In the genomic region with DNA sequence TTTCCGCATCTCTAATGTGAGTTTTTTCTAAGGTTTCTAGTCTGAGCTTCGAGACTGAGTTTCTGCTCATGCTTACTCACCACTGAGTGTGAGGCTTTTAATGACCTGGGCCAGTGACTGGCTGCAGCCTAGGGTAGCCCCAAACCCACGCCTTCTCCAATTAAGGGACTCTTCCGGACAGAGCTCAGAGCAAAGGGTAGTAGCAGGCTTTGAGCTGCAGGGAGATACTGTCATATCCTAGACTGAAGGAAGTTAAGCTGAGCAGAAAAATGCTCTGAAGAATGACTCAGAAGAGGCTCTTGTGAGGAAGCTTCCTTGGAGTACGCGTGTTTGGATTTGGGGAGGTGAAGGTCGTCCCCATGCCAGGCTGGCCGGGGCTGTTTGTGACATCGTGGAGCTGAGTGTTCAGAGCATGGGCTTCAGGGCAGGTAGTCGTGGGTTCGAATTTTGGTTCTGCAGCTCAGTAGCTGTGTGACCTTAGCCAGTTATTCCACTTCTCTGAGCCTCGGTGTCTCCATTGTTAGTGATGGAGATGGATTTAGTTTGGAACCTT, we compare ENCODE assay signal across 9 cellular contexts. TPM values are rescaled to one million over a fixed set of nuclear protein-coding genes. Genes with fewer than 3 reads are reported as not detected.
DNase-seq lines count a peak whose midpoint lies in the region; ATAC-seq and TF ChIP-seq lines count a peak whose summit lies in the region.
"Had no signal": no experiment of that assay in that cellular context is flagged by ENCODE, and none has a peak within 500 bp of the region (broad histone marks: within the 10 kb centered on the region; RNA-seq: fewer than 3 reads in every experiment).

No MANE protein-coding gene starts in this region.

- intact Hi-C loops in activated CD4-positive, alpha-beta memory T cell treated with anti-CD3 and anti-CD28 coated beads for 36 hours (cut with micrococcal nuclease) = loop anchor here (2.0 to 5.0 kb wide), 3 partner anchors 22 to 404 kb away; no protein-coding TSS in a partner anchor
- intact Hi-C loops in gastrocnemius medialis (cut with DNase I; ENCODE audit: low total_unique reads) = loop anchor here (5.0 kb wide), 2 partner anchors 36 to 854 kb away; a partner anchor contains a TSS

- H3K4me3 Mint-ChIP-seq in activated CD4-positive, alpha-beta memory T cell treated with anti-CD3 and anti-CD28 coated beads for 36 hours = peak overlapping the region; percentile 53

- peak overlapping the region; percentile 52 for H3K27ac ChIP-seq in AG04450 (ENCODE audit: low read depth, low read length)
- H3K27ac ChIP-seq in gastrocnemius medialis = no peak overlapping the region

- peaks cover 61% of the 10 kb centered on the region for H3K4me1 Mint-ChIP-seq in activated CD4-positive, alpha-beta memory T cell treated with anti-CD3 and anti-CD28 coated beads for 36 hours (ENCODE audit: low read depth)

- H3K9me3 ChIP-seq in AG04450 (ENCODE audit: control insufficient read depth, insufficient read depth, low read length) (no peaks in the 10 kb centered on the region; the same call in 1 of the 2 replicates), gastrocnemius medialis (no peaks in the 10 kb centered on the region)

- in situ Hi-C loops in gastrocnemius medialis (cut with MboI; ENCODE audit: low sequenced_read_pairs in 4 of 4) = no loop called here

- DNase-seq in AG04450 (ENCODE audit: low read depth, low spot score) (peak; percentile 50), HK-2 (ENCODE audit: unreplicated experiment) (peak; percentile 54), fibroblast of villous mesenchyme (ENCODE audit: low read depth) (peak; percentile 80), gastrocnemius medialis (no peak), NCI-H187 treated with DMSO at 0.1 percent for 48 hours (lab: John Stamatoyannopoulos, UW) (no peak), KG1 (lab: John Stamatoyannopoulos, UW) (no peak)
- DNase-seq in activated CD4-positive, alpha-beta memory T cell treated with anti-CD3 and anti-CD28 coated beads for 36 hours = peak; percentile 68
- DNase-seq: NCI-H1694 treated with DMSO at 0.1 percent for 48 hours had no signal

- H3K9me3 Mint-ChIP-seq in activated CD4-positive, alpha-beta memory T cell treated with anti-CD3 and anti-CD28 coated beads for 36 hours = no peaks in the 10 kb centered on the region

- no peaks in the 10 kb centered on the region for H3K36me3 ChIP-seq in gastrocnemius medialis

- POLR2A ChIA-PET in AG04450 (lab: Yijun Ruan, JAX) = interaction anchor here (1.0 kb wide), 1 partner anchor 26 kb away, joined by 4 read pairs; no protein-coding TSS in a partner anchor
- POLR2A ChIA-PET in activated CD4-positive, alpha-beta memory T cell treated with anti-CD3 and anti-CD28 coated beads for 36 hours (lab: Charles Lee) = interaction anchor here (1.3 to 5.0 kb wide), 2 partner anchors 26 to 30 kb away, joined by 4 to 35 read pairs; no protein-coding TSS in a partner anchor

- peak overlapping the region; percentile 82 for H3K27ac Mint-ChIP-seq in activated CD4-positive, alpha-beta memory T cell treated with anti-CD3 and anti-CD28 coated beads for 36 hours

- peaks cover 22 to 25% of the 10 kb centered on the region in 2 donors for H3K4me1 ChIP-seq in gastrocnemius medialis

- H3K27me3 ChIP-seq in AG04450 (ENCODE audit: control insufficient read depth, insufficient read depth, low read length) (no peaks in the 10 kb centered on the region), gastrocnemius medialis (no peaks in the 10 kb centered on the region)

- CTCF ChIA-PET in AG04450 (lab: Charles Lee) = interaction anchor here (0.5 to 0.7 kb wide), 2 partner anchors 46 to 227 kb away, joined by 3 read pairs; no protein-coding TSS in a partner anchor
- CTCF ChIA-PET in activated CD4-positive, alpha-beta memory T cell treated with anti-CD3 and anti-CD28 coated beads for 36 hours (lab: Charles Lee) = interaction anchor here (1.3 to 1.5 kb wide), 2 partner anchors 47 to 268 kb away, joined by 3 to 8 read pairs; no protein-coding TSS in a partner anchor

- no peaks in the 10 kb centered on the region for H3K27me3 Mint-ChIP-seq in activated CD4-positive, alpha-beta memory T cell treated with anti-CD3 and anti-CD28 coated beads for 36 hours

- H3K4me3 ChIP-seq in AG04450 (ENCODE audit: low read depth, low read length) (no peak overlapping the region), fibroblast of villous mesenchyme (ENCODE audit: low read depth, low read length) (no peak overlapping the region), gastrocnemius medialis (no peak overlapping the region)

- ATAC-seq in gastrocnemius medialis = no peak
- no peak for ATAC-seq in HG03139 (IDR thresholded peaks at IDR 0.05; ENCODE audit: unreplicated experiment)

- TF ChIP-seq CTCF in AG04450 (IDR thresholded peaks at IDR 0.05; ENCODE audit: low read depth, low read length) (0 out of 2 replicates have a peak, but pooled peaks have one; percentile 8), fibroblast of villous mesenchyme (IDR thresholded peaks at IDR 0.05; ENCODE audit: insufficient read depth, low read depth, low read length) (no peak), gastrocnemius medialis (IDR thresholded peaks at IDR 0.05 in 4 of 5, conservative IDR thresholded peaks at IDR 0.05 in 1 of 5) (no peak)

- H3K36me3 Mint-ChIP-seq in activated CD4-positive, alpha-beta memory T cell treated with anti-CD3 and anti-CD28 coated beads for 36 hours = peaks cover 3% of the 10 kb centered on the region

- TF ChIP-seq POLR2A in gastrocnemius medialis (IDR thresholded peaks at IDR 0.05) = no peak

RNA-seq across cellular contexts. Expression of a gene that starts 3.5 kb away (rescaled TPM):
- 10.3 and 13.2 TPM in 2 replicates for polyA plus RNA-seq in AG04450 (2011; rRNA removed)
- polyA minus RNA-seq in AG04450 (2011; rRNA and poly(A)+ RNA removed) = 16.6 and 22.9 TPM in 2 replicates
- total RNA-seq in activated CD4-positive, alpha-beta memory T cell treated with anti-CD3 and anti-CD28 coated beads for 36 hours = 10 to 100 TPM; 51.6 to 55.3 TPM
- total RNA-seq in fibroblast of villous mesenchyme (7.7 and 10.4 TPM in 2 replicates), gastrocnemius medialis (10 to 100 TPM; 13.4 to 25.4 (median 18.6) TPM)

RNA-seq across cellular contexts. Expression of a gene that starts 3.7 kb away (rescaled TPM):
- polyA plus RNA-seq in AG04450 (2011; rRNA removed) = 51.4 and 66.8 TPM in 2 replicates
- polyA minus RNA-seq in AG04450 (2011; rRNA and poly(A)+ RNA removed) = 10.9 and 13.4 TPM in 2 replicates
- 10 to 100 TPM; 43.6 to 47.0 TPM for total RNA-seq in activated CD4-positive, alpha-beta memory T cell treated with anti-CD3 and anti-CD28 coated beads for 36 hours
- total RNA-seq in fibroblast of villous mesenchyme (19.3 and 32.4 TPM in 2 replicates), gastrocnemius medialis (100 to 1,000 TPM in 1 of 4 donors, 10 to 100 TPM in 3; 82.3 to 108 (median 83.9) TPM)

RNA-seq across cellular contexts. Expression of a gene that starts 14.8 kb away (rescaled TPM):
- polyA plus RNA-seq in AG04450 (2011; rRNA removed) = 72.0 and 78.5 TPM in 2 replicates
- 45.6 and 46.0 TPM in 2 replicates for polyA minus RNA-seq in AG04450 (2011; rRNA and poly(A)+ RNA removed)
- 10 to 100 TPM; 38.5 to 41.6 TPM for total RNA-seq in activated CD4-positive, alpha-beta memory T cell treated with anti-CD3 and anti-CD28 coated beads for 36 hours
- total RNA-seq in fibroblast of villous mesenchyme (43.8 and 51.4 TPM in 2 replicates), gastrocnemius medialis (10 to 100 TPM; 18.1 to 31.9 (median 24.9) TPM)

RNA-seq across cellular contexts. Expression of a gene that starts 35.8 kb away (rescaled TPM):
- 26.3 and 31.0 TPM in 2 replicates for polyA plus RNA-seq in AG04450 (2011; rRNA removed)
- 13.4 and 14.1 TPM in 2 replicates for polyA minus RNA-seq in AG04450 (2011; rRNA and poly(A)+ RNA removed)
- total RNA-seq in activated CD4-positive, alpha-beta memory T cell treated with anti-CD3 and anti-CD28 coated beads for 36 hours = 10 to 100 TPM; 20.6 to 23.0 TPM
- total RNA-seq in fibroblast of villous mesenchyme = 27.4 and 33.2 TPM in 2 replicates
- total RNA-seq in gastrocnemius medialis = 10 to 100 TPM; 15.9 to 22.6 (median 21.2) TPM

Comparison
In these comparisons a context has a peak if more than half of its experiments do, and no peak if none do; other contexts are left out.
1. DNase-seq: peak in AG04450 (single experiment), HK-2 (single experiment), activated CD4-positive, alpha-beta memory T cell treated with anti-CD3 and anti-CD28 coated beads for 36 hours (single experiment) and fibroblast of villous mesenchyme (single experiment); none in gastrocnemius medialis (0 of 2), NCI-H187 treated with DMSO at 0.1 percent for 48 hours (single experiment) and KG1 (single experiment).